Comparison of ENCODE assay signal across 31 cellular contexts in the genomic region with DNA sequence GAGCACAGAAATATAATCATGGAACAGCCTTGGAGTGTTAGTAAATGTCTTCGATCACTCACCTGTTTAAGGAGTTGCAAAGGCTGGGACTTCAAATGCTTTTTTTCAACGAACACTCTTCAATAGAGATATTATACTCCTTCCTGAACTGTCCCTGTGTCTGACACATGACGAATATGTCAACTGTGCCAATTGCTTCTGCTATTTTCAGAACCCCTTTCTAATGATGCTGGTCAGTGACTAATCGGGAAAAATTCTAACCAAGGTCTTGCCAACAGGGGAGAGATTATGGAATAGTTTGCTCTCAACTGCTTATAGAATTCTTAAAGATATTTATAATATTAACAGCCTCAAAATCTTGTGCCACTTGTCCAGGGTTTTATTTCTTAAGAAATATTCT. TPM values are rescaled to one million over a fixed set of nuclear protein-coding genes. Genes with fewer than 3 reads are reported as not detected.
DNase-seq lines count a peak whose midpoint lies in the region; ATAC-seq, FAIRE-seq and TF ChIP-seq lines count a peak whose summit lies in the region.
"Had no signal": no experiment of that assay in that cellular context is flagged by ENCODE, and none has a peak within 500 bp of the region (broad histone marks: within the 10 kb centered on the region; RNA-seq: fewer than 3 reads in every experiment).

No MANE protein-coding gene starts in this region.

- peak; percentile 0 for DNase-seq in AG04449 (ENCODE audit: low read depth, low spot score)
- DNase-seq in HTR-8/SVneo (ENCODE audit: insufficient read length, low spot score), result peak; percentile 11
- DNase-seq in mammary epithelial cell, result peak; percentile 2
- DNase-seq in kidney tubule cell (ENCODE audit: low spot score), result peak; percentile 11
- DNase-seq in activated CD8-positive, alpha-beta T cell treated with anti-CD3 and anti-CD28 coated beads, Interleukin-2, amount 10 ng/mL, durations not matched to agents 7 days and 5 days, result no peak
- no peak for DNase-seq in stimulated activated effector memory CD8-positive, alpha-beta T cell treated with anti-CD3 and anti-CD28 coated beads, Interleukin-12 subunit alpha, Interleukin-12 subunit beta, amount 100 ng/mL, for 72 hours (ENCODE audit: low spot score in 2 of 2)
- DNase-seq: activated CD4-positive, alpha-beta T cell treated with anti-CD3 and anti-CD28 coated beads for 1 hour; activated naive CD4-positive, alpha-beta T cell; activated T-cell treated with anti-CD3 and anti-CD28 coated beads, Interleukin-2, amount 50 U/mL, for 4 hours; amniotic stem cell; central memory CD4-positive, alpha-beta T cell; H9; hippocampal formation; NCI-H1694; NCI-H748 treated with DMSO at 0.1 percent for 48 hours; spleen; stimulated activated CD4-positive, alpha-beta T cell treated with anti-CD3 and anti-CD28 coated beads, Interleukin-4, amount 100 ng/mL, for 4 hours; trophoblast cell had no signal

- H3K4me1 ChIP-seq in mammary epithelial cell (ENCODE audit: insufficient read depth, low read length), result no peaks in the 10 kb centered on the region
- H3K4me1 ChIP-seq: A549; BLaER1 treated with 17β-estradiol and CSF1 and Interleukin-3, amounts not matched to agents 10 nM and 100 nM; prostate gland; spleen had no signal

- H3K4me1 Mint-ChIP-seq in activated CD8-positive, alpha-beta T cell treated with anti-CD3 and anti-CD28 coated beads, Interleukin-2, amount 10 ng/mL, durations not matched to agents 7 days and 5 days (ENCODE audit: low read depth), result no peaks in the 10 kb centered on the region
- H3K4me1 Mint-ChIP-seq in stimulated activated effector memory CD8-positive, alpha-beta T cell treated with anti-CD3 and anti-CD28 coated beads, Interleukin-12 subunit alpha, Interleukin-12 subunit beta, amount 100 ng/mL, for 72 hours, result no peaks in the 10 kb centered on the region
- H3K4me1 Mint-ChIP-seq: H9 had no signal

- no peak for ATAC-seq in activated CD8-positive, alpha-beta T cell treated with anti-CD3 and anti-CD28 coated beads, Interleukin-2, amount 10 ng/mL, durations not matched to agents 7 days and 5 days
- no peak for ATAC-seq in HG02610 (IDR thresholded peaks at IDR 0.05; ENCODE audit: unreplicated experiment)
- no peak for ATAC-seq in stimulated activated effector memory CD8-positive, alpha-beta T cell treated with anti-CD3 and anti-CD28 coated beads, Interleukin-12 subunit alpha, Interleukin-12 subunit beta, amount 100 ng/mL, for 72 hours
- no peak for ATAC-seq in GM21619 (IDR thresholded peaks at IDR 0.05; ENCODE audit: unreplicated experiment)
- ATAC-seq: A549; activated T-cell treated with anti-CD3 and anti-CD28 coated beads, Interleukin-2, amount 50 U/mL, for 4 hours; K562 had no signal

- H3K27me3 Mint-ChIP-seq in activated CD8-positive, alpha-beta T cell treated with anti-CD3 and anti-CD28 coated beads, Interleukin-2, amount 10 ng/mL, durations not matched to agents 7 days and 5 days (ENCODE audit: low read depth), result no peaks in the 10 kb centered on the region

- POLR2A ChIA-PET in AG04449 (lab: Yijun Ruan, JAX), result no interaction called here
- POLR2A ChIA-PET in activated CD8-positive, alpha-beta T cell treated with anti-CD3 and anti-CD28 coated beads, Interleukin-2, amount 10 ng/mL, durations not matched to agents 7 days and 5 days (lab: Charles Lee), result no interaction called here

- no peak overlapping the region for H3K27ac Mint-ChIP-seq in activated CD8-positive, alpha-beta T cell treated with anti-CD3 and anti-CD28 coated beads, Interleukin-2, amount 10 ng/mL, durations not matched to agents 7 days and 5 days
- H3K27ac Mint-ChIP-seq in stimulated activated effector memory CD8-positive, alpha-beta T cell treated with anti-CD3 and anti-CD28 coated beads, Interleukin-12 subunit alpha, Interleukin-12 subunit beta, amount 100 ng/mL, for 72 hours, result no peak overlapping the region
- H3K27ac Mint-ChIP-seq: H9; stimulated activated naive CD8-positive, alpha-beta T cell treated with anti-CD3 and anti-CD28 coated beads, Interleukin-15, Interleukin-2, amounts not matched to agents 100 ng/mL and 50 ng/mL, for 24 hours had no signal

- H4K20me1 ChIP-seq in mammary epithelial cell (ENCODE audit: insufficient read depth, low read length), result no peaks in the 10 kb centered on the region
- H4K20me1 ChIP-seq: BLaER1 treated with 17β-estradiol and CSF1 and Interleukin-3, amounts not matched to agents 10 nM and 100 nM had no signal

- intact Hi-C loops in mammary epithelial cell (cut with micrococcal nuclease), result no loop called here

- no peaks in the 10 kb centered on the region for H3K36me3 Mint-ChIP-seq in activated CD8-positive, alpha-beta T cell treated with anti-CD3 and anti-CD28 coated beads, Interleukin-2, amount 10 ng/mL, durations not matched to agents 7 days and 5 days (ENCODE audit: low read depth)
- H3K36me3 Mint-ChIP-seq in stimulated activated effector memory CD8-positive, alpha-beta T cell treated with anti-CD3 and anti-CD28 coated beads, Interleukin-12 subunit alpha, Interleukin-12 subunit beta, amount 100 ng/mL, for 72 hours, result no peaks in the 10 kb centered on the region

- BruUV-seq in mammary epithelial cell (replicated peaks; lab: Mats Ljungman, UMichigan), result no TSS peak

- no peaks in the 10 kb centered on the region for H3K79me2 ChIP-seq in mammary epithelial cell (ENCODE audit: insufficient read depth, low read length)

- no peaks in the 10 kb centered on the region for H3K9me3 ChIP-seq in mammary epithelial cell (replicated peaks; ENCODE audit: insufficient read depth, low read length)
- H3K9me3 ChIP-seq: A549; BLaER1 treated with 17β-estradiol and CSF1 and Interleukin-3, amounts not matched to agents 10 nM and 100 nM; prostate gland; spleen had no signal

- H3K4me3 ChIP-seq in AG04449 (ENCODE audit: low read depth, low read length), result no peak overlapping the region
- no peak overlapping the region for H3K4me3 ChIP-seq in mammary epithelial cell (replicated peaks in 1 of 3; ENCODE audit: insufficient read depth in 1 of 3, low read depth in 2 of 3, low read length in 3 of 3)
- H3K4me3 ChIP-seq: A549; BLaER1 treated with 17β-estradiol and CSF1 and Interleukin-3, amounts not matched to agents 10 nM and 100 nM; K562; lung; prostate gland; spleen had no signal

- no peak overlapping the region for H2AFZ ChIP-seq in mammary epithelial cell (ENCODE audit: low read depth, low read length)

- H3K9me3 Mint-ChIP-seq in activated CD8-positive, alpha-beta T cell treated with anti-CD3 and anti-CD28 coated beads, Interleukin-2, amount 10 ng/mL, durations not matched to agents 7 days and 5 days (ENCODE audit: insufficient read depth), result no peaks in the 10 kb centered on the region
- peaks cover 3% of the 10 kb centered on the region for H3K9me3 Mint-ChIP-seq in stimulated activated effector memory CD8-positive, alpha-beta T cell treated with anti-CD3 and anti-CD28 coated beads, Interleukin-12 subunit alpha, Interleukin-12 subunit beta, amount 100 ng/mL, for 72 hours
- H3K9me3 Mint-ChIP-seq: activated T-cell treated with anti-CD3 and anti-CD28 coated beads, Interleukin-2, amount 50 U/mL, for 4 hours; stimulated activated naive CD8-positive, alpha-beta T cell treated with anti-CD3 and anti-CD28 coated beads, Interleukin-15, Interleukin-2, amounts not matched to agents 100 ng/mL and 50 ng/mL, for 24 hours had no signal

- no peaks in the 10 kb centered on the region for H3K27me3 ChIP-seq in mammary epithelial cell (ENCODE audit: insufficient read depth, low read length)
- H3K27me3 ChIP-seq: BLaER1 treated with 17β-estradiol and CSF1 and Interleukin-3, amounts not matched to agents 10 nM and 100 nM had no signal

- in situ Hi-C loops in mammary epithelial cell (cut with MboI; ENCODE audit: low sequenced_read_pairs in 2 of 2), result no loop called here

- no peak overlapping the region for H3K4me3 Mint-ChIP-seq in activated CD8-positive, alpha-beta T cell treated with anti-CD3 and anti-CD28 coated beads, Interleukin-2, amount 10 ng/mL, durations not matched to agents 7 days and 5 days
- H3K4me3 Mint-ChIP-seq in stimulated activated effector memory CD8-positive, alpha-beta T cell treated with anti-CD3 and anti-CD28 coated beads, Interleukin-12 subunit alpha, Interleukin-12 subunit beta, amount 100 ng/mL, for 72 hours, result no peak overlapping the region
- H3K4me3 Mint-ChIP-seq: activated T-cell treated with anti-CD3 and anti-CD28 coated beads, Interleukin-2, amount 50 U/mL, for 4 hours; H9; stimulated activated naive CD8-positive, alpha-beta T cell treated with anti-CD3 and anti-CD28 coated beads, Interleukin-15, Interleukin-2, amounts not matched to agents 100 ng/mL and 50 ng/mL, for 24 hours had no signal

- H3K4me2 ChIP-seq in mammary epithelial cell (ENCODE audit: insufficient read depth, low read depth, low read length), result no peak overlapping the region
- H3K4me2 ChIP-seq: A549; BLaER1 treated with 17β-estradiol and CSF1 and Interleukin-3, amounts not matched to agents 10 nM and 100 nM had no signal

- H3K27ac ChIP-seq in mammary epithelial cell (ENCODE audit: insufficient read depth, low read depth, low read length), result no peak overlapping the region
- H3K27ac ChIP-seq: A549; BLaER1 treated with 17β-estradiol and CSF1 and Interleukin-3, amounts not matched to agents 10 nM and 100 nM; prostate gland; spleen had no signal

- dilution Hi-C loops in mammary epithelial cell (cut with HindIII; ENCODE audit: low sequenced_read_pairs), result no loop called here

- FAIRE-seq in HTR-8/SVneo (lab: Jason Lieb, UNC), result no peak
- FAIRE-seq: endothelial cell of umbilical vein, GM18507, islet of Langerhans, K562 had no signal

- TF ChIP-seq CTCF in AG04449 (IDR thresholded peaks at IDR 0.05; ENCODE audit: insufficient read depth, low read length, missing control alignments), result no peak
- TF ChIP-seq CTCF in mammary epithelial cell (conservative IDR thresholded peaks at IDR 0.05 in 1 of 2, IDR thresholded peaks at IDR 0.05 in 1 of 2; ENCODE audit: extremely low read depth in 1 of 2, insufficient read depth in 1 of 2, low read depth in 1 of 2, low read length in 2 of 2), result no peak

- no peaks in the 10 kb centered on the region for H3K36me3 ChIP-seq in mammary epithelial cell (ENCODE audit: insufficient read depth, low read length)
- H3K36me3 ChIP-seq: BLaER1 treated with 17β-estradiol and CSF1 and Interleukin-3, amounts not matched to agents 10 nM and 100 nM; prostate gland; spleen had no signal

- WGBS in mammary epithelial cell (ENCODE audit: low coverage, missing lambda C conversion rate), result 52% methylated on average over 4 of the region's 4 CpGs

- no peak overlapping the region for H3K9ac ChIP-seq in mammary epithelial cell (ENCODE audit: insufficient read depth, low read length)
- H3K9ac ChIP-seq: BLaER1 treated with 17β-estradiol and CSF1 and Interleukin-3, amounts not matched to agents 10 nM and 100 nM had no signal

- CTCF ChIA-PET in AG04449 (lab: Yijun Ruan, JAX) (no interaction called here), mammary epithelial cell (lab: Charles Lee; ENCODE audit: low non-redundant PET) (no interaction called here)
- CTCF ChIA-PET in activated CD8-positive, alpha-beta T cell treated with anti-CD3 and anti-CD28 coated beads, Interleukin-2, amount 10 ng/mL, durations not matched to agents 7 days and 5 days (lab: Charles Lee), result no interaction called here

RNA-seq across cellular contexts. Expression of a gene that starts 8.5 kb away (rescaled TPM):
- total RNA-seq in mammary epithelial cell, result not detected
- not detected for polyA plus RNA-seq in mammary epithelial cell
- not detected for polyA minus RNA-seq in mammary epithelial cell
- under 1 TPM; 0.34 to 0.47 TPM for total RNA-seq in activated CD8-positive, alpha-beta T cell treated with anti-CD3 and anti-CD28 coated beads, Interleukin-2, amount 10 ng/mL, durations not matched to agents 7 days and 5 days
- total RNA-seq: dermis microvascular lymphatic vessel endothelial cell, G401, H9, K562 had no signal
- polyA plus RNA-seq: A549, endothelial cell of umbilical vein, K562 had no signal

Comparison
In these comparisons a context has a peak if more than half of its experiments do, and no peak if none do; other contexts are left out.
1. DNase-seq: peak in AG04449 (single experiment), HTR-8/SVneo (single experiment), mammary epithelial cell (single experiment) and kidney tubule cell (single experiment); none in activated CD8-positive, alpha-beta T cell treated with anti-CD3 and anti-CD28 coated beads, Interleukin-2, amount 10 ng/mL, durations not matched to agents 7 days and 5 days (single experiment) and stimulated activated effector memory CD8-positive, alpha-beta T cell treated with anti-CD3 and anti-CD28 coated beads, Interleukin-12 subunit alpha, Interleukin-12 subunit beta, amount 100 ng/mL, for 72 hours (0 of 2).